ENCODE assay signal across 21 cellular contexts in genomic region chr19:20470345-20471119, GRCh38.
"Had no signal": no experiment of that assay in that cellular context is flagged by ENCODE, and none has a peak within 500 bp of the region (broad histone marks: within the 10 kb centered on the region; RNA-seq: fewer than 3 reads in every experiment).

No MANE protein-coding gene starts in this region.

- H3K27me3 ChIP-seq: ascending aorta, brain microvascular endothelial cell, dorsolateral prefrontal cortex, right lobe of liver, upper lobe of left lung had no signal

- H3K9me3 ChIP-seq: ascending aorta, right lobe of liver had no signal

- H3K36me3 ChIP-seq: ascending aorta, brain microvascular endothelial cell, right lobe of liver, upper lobe of left lung had no signal

- H3K4me1 ChIP-seq: ascending aorta, right lobe of liver had no signal

- H3K4me3 ChIP-seq: coronary artery, right lobe of liver, upper lobe of left lung had no signal

- ATAC-seq: activated CD4-positive, CD25-positive, alpha-beta regulatory T cell treated with anti-CD3 and anti-CD28 coated beads, Interleukin-2, amount 50 U/mL, for 24 hours; left cardiac atrium; natural killer cell; right lobe of liver; stimulated activated naive CD8-positive, alpha-beta T cell treated with anti-CD3 and anti-CD28 coated beads, Interleukin-15, Interleukin-2, amounts not matched to agents 100 U/mL and 50 U/mL, for 24 hours had no signal

- DNase-seq: activated CD4-positive, alpha-beta T cell treated with anti-CD3 and anti-CD28 coated beads for 48 hours; activated CD4-positive, alpha-beta T cell treated with anti-CD3 and anti-CD28 coated beads, Interleukin-2, amount 50 U/mL, for 48 hours; activated CD8-positive, alpha-beta memory T cell treated with anti-CD3 and anti-CD28 coated beads for 24 hours; activated effector memory CD4-positive, alpha-beta T cell treated with Interleukin-2 at 50 U/mL for 16 hours; activated naive CD4-positive, alpha-beta T cell treated with anti-CD3 and anti-CD28 coated beads, Interleukin-2, amount 10 ng/mL, durations not matched to agents 7 days and 5 days; activated naive CD8-positive, alpha-beta T cell treated with anti-CD3 and anti-CD28 coated beads, Interleukin-2, amount 10 ng/mL, durations not matched to agents 7 days and 5 days; brain microvascular endothelial cell; dorsolateral prefrontal cortex; effector memory CD4-positive, alpha-beta T cell; islet precursor cell; left cardiac atrium; natural killer cell; right lobe of liver; stimulated activated CD4-positive, alpha-beta T cell treated with anti-CD3 and anti-CD28 coated beads, Interleukin-2, amount 100 ng/mL, for 48 hours; stimulated activated naive CD8-positive, alpha-beta T cell treated with anti-CD3 and anti-CD28 coated beads, Interleukin-15, Interleukin-2, amounts not matched to agents 100 U/mL and 50 U/mL, for 24 hours; T-helper 1 cell had no signal

- H3K27ac ChIP-seq: ascending aorta, brain microvascular endothelial cell, coronary artery, dorsolateral prefrontal cortex, right lobe of liver, VCaP had no signal
